ENCODE assay signal across 8 cellular contexts in the genomic region with DNA sequence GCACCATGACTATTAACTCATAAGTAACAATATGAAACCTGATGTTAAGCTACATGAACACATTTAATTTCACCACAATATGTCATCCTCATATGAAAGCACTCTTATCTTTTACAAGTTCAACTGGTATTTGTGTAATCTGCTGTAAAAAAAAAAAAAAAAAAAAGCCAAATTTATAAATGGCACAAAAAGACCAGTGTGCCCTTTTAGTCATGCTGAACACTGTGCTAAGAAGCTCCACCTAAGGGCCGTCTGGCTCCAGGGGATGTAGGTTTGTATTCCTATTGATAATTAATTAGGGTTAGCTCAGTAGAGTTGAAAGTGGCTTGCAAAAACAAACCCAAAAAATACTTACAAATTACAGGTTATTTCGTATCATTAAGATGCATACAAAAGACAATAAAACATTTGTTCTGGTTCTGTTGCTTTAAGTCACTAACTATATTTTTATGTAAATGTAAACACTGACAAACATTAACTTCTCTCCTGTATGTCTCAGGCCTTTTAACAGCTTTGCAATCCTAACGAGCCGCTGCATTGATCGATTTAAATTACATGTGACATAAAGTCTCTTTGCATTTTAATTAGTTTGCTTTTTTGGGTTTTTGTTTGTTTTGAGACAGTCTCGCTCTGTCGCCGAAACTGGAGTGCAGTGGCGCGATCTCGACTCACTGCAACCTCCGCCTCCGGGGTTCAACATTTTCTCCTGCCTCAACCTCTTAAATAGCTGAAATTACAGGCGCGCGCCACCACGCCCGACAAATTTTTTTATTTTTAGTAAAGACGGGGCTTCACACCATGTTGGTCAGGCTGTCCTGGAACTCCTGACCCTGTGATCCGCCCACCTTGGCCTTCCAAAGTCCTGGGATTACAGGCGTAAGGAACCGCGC.
DNase-seq lines count a peak whose midpoint lies in the region; ATAC-seq and TF ChIP-seq lines count a peak whose summit lies in the region.

No MANE protein-coding gene starts in this region.

- peak overlapping the region; percentile 95 for H3K4me3 ChIP-seq in retinal pigment epithelial cell (ENCODE audit: low read length)

- H3K27ac ChIP-seq in foreskin keratinocyte = peak overlapping the region; percentile 90

- no peak for ATAC-seq in foreskin keratinocyte

- H3K4me1 ChIP-seq in foreskin keratinocyte = peaks cover 4% of the 10 kb centered on the region

- H3K27me3 ChIP-seq in foreskin keratinocyte = no peaks in the 10 kb centered on the region

- TF ChIP-seq CTCF in foreskin keratinocyte (conservative IDR thresholded peaks at IDR 0.05) = no peak
- no peak for TF ChIP-seq CTCF in retinal pigment epithelial cell (conservative IDR thresholded peaks at IDR 0.05; ENCODE audit: low read depth, low read length)

- DNase-seq in NCI-H1417 (lab: John Stamatoyannopoulos, UW) (peak; percentile 51 to 82 (median 66)), NCI-H1417 treated with DMSO at 0.1 percent for 48 hours (lab: John Stamatoyannopoulos, UW) (no peak), NCI-H146 treated with DMSO at 0.1 percent for 48 hours (lab: John Stamatoyannopoulos, UW; ENCODE audit: unreplicated experiment) (peak; percentile 75), foreskin keratinocyte (peak in 1 of 2 donors; percentile 62), retinal pigment epithelial cell (ENCODE audit: low read depth) (no peak), AG20443 (ENCODE audit: low spot score) (no peak), KG1 (lab: John Stamatoyannopoulos, UW) (no peak)
- peak; percentile 28 for DNase-seq in activated CD8-positive, alpha-beta memory T cell treated with anti-CD3 and anti-CD28 coated beads, Interleukin-2, amount 50 U/mL, for 4 hours

Comparison
In these comparisons a context has a peak if more than half of its experiments do, and no peak if none do; other contexts are left out.
1. DNase-seq: peak in NCI-H1417 (3 of 3), NCI-H146 treated with DMSO at 0.1 percent for 48 hours (single experiment) and activated CD8-positive, alpha-beta memory T cell treated with anti-CD3 and anti-CD28 coated beads, Interleukin-2, amount 50 U/mL, for 4 hours (single experiment); none in NCI-H1417 treated with DMSO at 0.1 percent for 48 hours (single experiment), retinal pigment epithelial cell (single experiment), AG20443 (single experiment) and KG1 (single experiment).